8 cellular contexts compared by ENCODE assay signal in the genomic region with DNA sequence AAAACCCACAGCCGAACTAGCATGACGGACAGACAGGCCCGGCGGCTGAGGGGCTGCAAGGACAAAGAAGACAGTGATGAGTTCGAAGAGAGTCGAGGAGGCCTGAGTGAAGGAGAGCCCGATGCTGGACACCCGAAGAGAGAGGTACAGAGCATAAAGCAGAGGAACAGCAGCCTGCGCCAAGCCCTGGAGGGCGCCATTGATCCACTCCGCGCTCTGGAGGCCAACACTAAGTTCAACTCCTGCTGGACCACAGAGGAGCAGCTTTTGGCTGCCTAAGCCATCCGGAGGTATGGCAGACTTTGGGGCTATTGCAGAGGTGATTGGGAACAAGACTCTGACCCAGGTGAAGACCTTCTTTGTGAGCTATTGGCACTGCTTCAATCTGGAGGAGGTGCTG. TPM values are rescaled to one million over a fixed set of nuclear protein-coding genes. Genes with fewer than 3 reads are reported as not detected.
DNase-seq lines count a peak whose midpoint lies in the region; ATAC-seq and TF ChIP-seq lines count a peak whose summit lies in the region.

No MANE protein-coding gene starts in this region.

- ATAC-seq in HG03439 (IDR thresholded peaks at IDR 0.05; ENCODE audit: unreplicated experiment) (no peak), HG03442 (IDR thresholded peaks at IDR 0.05; ENCODE audit: unreplicated experiment) (no peak)

- H3K4me3 ChIP-seq in HL-60 (replicated peaks; ENCODE audit: insufficient read depth, low read length) (no peak overlapping the region), fibroblast of villous mesenchyme (ENCODE audit: low read depth, low read length) (no peak overlapping the region)

- H3K27me3 ChIP-seq in HL-60 (ENCODE audit: insufficient read depth, poor library complexity, severe bottlenecking): no peaks in the 10 kb centered on the region

- TF ChIP-seq CTCF in HL-60 (IDR thresholded peaks at IDR 0.05; ENCODE audit: insufficient read depth, low read length) (peak; percentile 24), fibroblast of villous mesenchyme (IDR thresholded peaks at IDR 0.05; ENCODE audit: insufficient read depth, low read depth, low read length) (peak; percentile 53)

- peak; percentile 55 for DNase-seq in D341Med (ENCODE audit: low spot score)
- peak in 1 of 2 experiments; percentile 33 for DNase-seq in HL-60 (ENCODE audit: low read depth in 1 of 2, low spot score in 1 of 2)
- DNase-seq in activated CD4-positive, alpha-beta T cell treated with anti-CD3 and anti-CD28 coated beads, Interleukin-2, amount 50 U/mL, for 4 hours: peak; percentile 33 to 36
- DNase-seq in fibroblast of villous mesenchyme (ENCODE audit: low read depth): peak; percentile 41
- peak in 4 of 6 experiments; percentile 17 to 40 (median 26) for DNase-seq in stimulated activated naive CD4-positive, alpha-beta T cell (lab: John Stamatoyannopoulos, UW)
- no peak for DNase-seq in NCI-H510A treated with DMSO at 0.1 percent for 48 hours (lab: John Stamatoyannopoulos, UW)

- H3K27ac ChIP-seq in HL-60 (replicated peaks): no peak overlapping the region

RNA-seq across cellular contexts. Expression of gene PLXNC1, which starts 7.8 kb away (rescaled TPM):
- total RNA-seq in fibroblast of villous mesenchyme: 0.86 and 0.97 TPM in 2 replicates
